ENCODE assay signal across 9 cellular contexts in genomic region chr12:94704452-94704871, GRCh38. TPM values are rescaled to one million over a fixed set of nuclear protein-coding genes. Genes with fewer than 3 reads are reported as not detected.
DNase-seq lines count a peak whose midpoint lies in the region; ATAC-seq, FAIRE-seq and TF ChIP-seq lines count a peak whose summit lies in the region.
"Had no signal": no experiment of that assay in that cellular context is flagged by ENCODE, and none has a peak within 500 bp of the region (broad histone marks: within the 10 kb centered on the region; RNA-seq: fewer than 3 reads in every experiment).

No MANE protein-coding gene starts in this region.

- TF ChIP-seq CTCF in RWPE1 (conservative IDR thresholded peaks at IDR 0.05; ENCODE audit: low read depth) (no peak), foreskin keratinocyte (conservative IDR thresholded peaks at IDR 0.05) (no peak)

- DNase-seq in H54 (ENCODE audit: insufficient read length, low spot score), result no peak
- peak; percentile 18 for DNase-seq in RWPE1 (ENCODE audit: low spot score)
- peak; percentile 41 to 58 for DNase-seq in foreskin keratinocyte
- DNase-seq in small intestine, result peak; percentile 6
- no peak for DNase-seq in GM19240 (ENCODE audit: insufficient read length, low spot score)
- DNase-seq in stimulated activated CD8-positive, alpha-beta memory T cell treated with anti-CD3 and anti-CD28 coated beads, Interleukin-4, amount 100 ng/mL, for 48 hours, result no peak
- no peak for DNase-seq in amniotic stem cell (lab: John Stamatoyannopoulos, UW)
- DNase-seq: head of caudate nucleus; stimulated activated CD4-positive, alpha-beta T cell treated with anti-CD3 and anti-CD28 coated beads, Interleukin-4, amount 100 ng/mL, for 24 hours had no signal

- H3K27me3 ChIP-seq in foreskin keratinocyte, result no peaks in the 10 kb centered on the region
- H3K27me3 ChIP-seq in small intestine (ENCODE audit: control insufficient read depth in 2 of 2, insufficient read depth in 2 of 2, low read length in 2 of 2), result no peaks in the 10 kb centered on the region

- no peak overlapping the region for H3K4me3 ChIP-seq in small intestine (ENCODE audit: low read depth in 1 of 2, low read length in 2 of 2)

- FAIRE-seq in H54 (lab: Jason Lieb, UNC), result peak; percentile 60
- FAIRE-seq in small intestine (lab: Jason Lieb, UNC), result no peak

- WGBS in small intestine, 3 donors, result 56 to 73% (median 71%) methylated on average over 4 of the region's 4 CpGs

- no peak for TF ChIP-seq POLR2A in H54 (IDR thresholded peaks at IDR 0.05; ENCODE audit: low read depth, low read length)

- H3K36me3 ChIP-seq in small intestine (ENCODE audit: control insufficient read depth in 2 of 2, insufficient read depth in 2 of 2, low read length in 2 of 2), result no peaks in the 10 kb centered on the region

- CTCF ChIA-PET in RWPE1 (lab: Yijun Ruan, JAX), result no interaction called here

- H3K27ac ChIP-seq in RWPE1 (no peak overlapping the region), foreskin keratinocyte (peak overlapping the region; percentile 96), small intestine (ENCODE audit: low read depth in 1 of 2, low read length in 1 of 2) (no peak overlapping the region)

- H3K4me1 ChIP-seq in foreskin keratinocyte, result peaks cover 4% of the 10 kb centered on the region
- H3K4me1 ChIP-seq in small intestine (ENCODE audit: control insufficient read depth in 2 of 2, insufficient read depth in 1 of 2, low read depth in 1 of 2, low read length in 1 of 2), result no peaks in the 10 kb centered on the region

- H3K9me3 ChIP-seq in small intestine (ENCODE audit: control insufficient read depth, low read depth), result no peaks in the 10 kb centered on the region

- peak; percentile 24 for ATAC-seq in foreskin keratinocyte

- POLR2A ChIA-PET in RWPE1 (lab: Yijun Ruan, JAX; ENCODE audit: low non-redundant PET), result no interaction called here

RNA-seq across cellular contexts. Expression of gene TMCC3, which starts 54.1 kb away (rescaled TPM):
- 13.3 and 17.7 TPM in 2 replicates for total RNA-seq in foreskin keratinocyte
- polyA plus RNA-seq in foreskin keratinocyte, result 4.0 and 4.9 TPM in 2 replicates
- 10 to 100 TPM in 2 of 3 donors, 1 to 10 TPM in 1; 8.6 to 23.9 (median 11.6) TPM for polyA plus RNA-seq in small intestine

Comparison
In these comparisons a context has a peak if more than half of its experiments do, and no peak if none do; other contexts are left out.
1. DNase-seq: peak in RWPE1 (single experiment), foreskin keratinocyte (2 of 2) and small intestine (single experiment); none in H54 (single experiment), GM19240 (single experiment), stimulated activated CD8-positive, alpha-beta memory T cell treated with anti-CD3 and anti-CD28 coated beads, Interleukin-4, amount 100 ng/mL, for 48 hours (single experiment) and amniotic stem cell (single experiment).